ENCODE assay signal across 8 cellular contexts in the genomic region with DNA sequence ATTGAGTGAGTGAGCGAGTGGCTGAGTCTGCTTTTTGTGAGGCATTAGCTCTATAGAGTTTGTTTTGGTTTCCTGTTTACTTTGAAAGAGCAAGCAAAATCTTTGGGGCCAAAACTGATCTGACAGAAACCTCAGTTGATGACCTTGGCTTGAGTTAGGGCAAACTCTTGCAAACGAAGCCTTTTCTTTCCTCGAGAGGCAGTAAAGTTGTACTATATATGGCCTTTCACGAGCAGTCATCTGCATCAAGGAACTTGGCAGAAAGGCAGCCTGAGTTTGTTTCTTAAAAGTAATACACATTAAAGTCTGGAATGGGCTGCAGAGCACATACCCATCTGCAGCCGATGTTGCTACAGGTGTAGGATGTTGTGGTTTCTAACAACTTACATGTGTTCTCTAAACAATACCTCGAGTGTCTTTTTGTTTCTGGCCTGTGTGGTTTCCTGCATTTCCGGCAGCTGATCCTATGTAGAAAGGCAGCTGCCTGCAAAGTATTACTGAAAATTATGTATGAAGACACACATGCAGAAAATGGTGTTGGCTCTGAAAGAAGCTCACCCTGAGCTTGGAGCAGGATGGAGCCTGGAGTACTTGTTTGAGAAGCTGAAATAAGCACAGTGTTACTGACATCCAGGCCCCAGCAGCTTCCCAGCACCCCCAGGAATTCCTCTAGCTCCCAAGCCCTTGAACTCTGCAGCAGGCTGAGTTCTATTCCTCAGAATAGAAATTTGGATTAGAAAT.
DNase-seq lines count a peak whose midpoint lies in the region; ATAC-seq and TF ChIP-seq lines count a peak whose summit lies in the region.

No MANE protein-coding gene starts in this region.

- H3K9ac ChIP-seq in neural progenitor cell (no peak overlapping the region), colonic mucosa (ENCODE audit: low read depth in 2 of 2, low read length in 2 of 2) (no peak overlapping the region)

- TF ChIP-seq CTCF in transverse colon (IDR thresholded peaks at IDR 0.05) (no peak), neural progenitor cell (IDR thresholded peaks at IDR 0.05) (no peak), colonic mucosa (IDR thresholded peaks at IDR 0.05) (no peak)

- no peak overlapping the region for H3K4me3 ChIP-seq in transverse colon
- H3K4me3 ChIP-seq in neural progenitor cell = no peak overlapping the region
- no peak overlapping the region for H3K4me3 ChIP-seq in colonic mucosa

- no peaks in the 10 kb centered on the region for H3K79me2 ChIP-seq in neural progenitor cell (ENCODE audit: low read depth)

- DNase-seq in activated CD8-positive, alpha-beta T cell treated with anti-CD3 and anti-CD28 coated beads, Interleukin-2, amount 10 ng/mL, durations not matched to agents 7 days and 5 days = peak; percentile 80
- peak; percentile 49 for DNase-seq in transverse colon
- no peak for DNase-seq in neural progenitor cell (ENCODE audit: low spot score)
- DNase-seq in colonic mucosa = no peak
- no peak for DNase-seq in stimulated activated CD4-positive, alpha-beta T cell treated with anti-CD3 and anti-CD28 coated beads, Interleukin-4, amount 100 ng/mL, for 1 hour

- H3K4me3 Mint-ChIP-seq in activated CD8-positive, alpha-beta T cell treated with anti-CD3 and anti-CD28 coated beads, Interleukin-2, amount 10 ng/mL, durations not matched to agents 7 days and 5 days = peak overlapping the region; percentile 25
- H3K4me3 Mint-ChIP-seq in neural progenitor cell = no peak overlapping the region

- H3F3A ChIP-seq in neural progenitor cell (ENCODE audit: low read depth) = peaks cover 6% of the 10 kb centered on the region

- peak; percentile 93 for ATAC-seq in GM18498 (IDR thresholded peaks at IDR 0.05; ENCODE audit: unreplicated experiment)
- ATAC-seq in GM21367 (IDR thresholded peaks at IDR 0.05; ENCODE audit: unreplicated experiment) = peak; percentile 86
- peak; percentile 94 for ATAC-seq in HG03520 (IDR thresholded peaks at IDR 0.05; ENCODE audit: unreplicated experiment)
- peak; percentile 94 for ATAC-seq in activated CD8-positive, alpha-beta T cell treated with anti-CD3 and anti-CD28 coated beads, Interleukin-2, amount 10 ng/mL, durations not matched to agents 7 days and 5 days

- no peak overlapping the region for H2AFZ ChIP-seq in neural progenitor cell (replicated peaks)

- H3K36me3 Mint-ChIP-seq in activated CD8-positive, alpha-beta T cell treated with anti-CD3 and anti-CD28 coated beads, Interleukin-2, amount 10 ng/mL, durations not matched to agents 7 days and 5 days (ENCODE audit: low read depth) = peaks cover 17% of the 10 kb centered on the region
- H3K36me3 Mint-ChIP-seq in neural progenitor cell = no peaks in the 10 kb centered on the region

- H3K27ac ChIP-seq in transverse colon (peak overlapping the region in 1 of 4 donors; percentile 51), neural progenitor cell (no peak overlapping the region), colonic mucosa (no peak overlapping the region)

- no peak overlapping the region for H3K27ac Mint-ChIP-seq in activated CD8-positive, alpha-beta T cell treated with anti-CD3 and anti-CD28 coated beads, Interleukin-2, amount 10 ng/mL, durations not matched to agents 7 days and 5 days
- H3K27ac Mint-ChIP-seq in neural progenitor cell = no peak overlapping the region

- H3K36me3 ChIP-seq in transverse colon = no peaks in the 10 kb centered on the region
- no peaks in the 10 kb centered on the region for H3K36me3 ChIP-seq in neural progenitor cell
- H3K36me3 ChIP-seq in colonic mucosa = no peaks in the 10 kb centered on the region

- H3K27me3 Mint-ChIP-seq in activated CD8-positive, alpha-beta T cell treated with anti-CD3 and anti-CD28 coated beads, Interleukin-2, amount 10 ng/mL, durations not matched to agents 7 days and 5 days (ENCODE audit: low read depth) = peaks cover 54% of the 10 kb centered on the region
- peaks cover 6% of the 10 kb centered on the region for H3K27me3 Mint-ChIP-seq in neural progenitor cell (ENCODE audit: insufficient read depth, low read depth)

- H3K4me1 ChIP-seq in transverse colon = peaks cover 0 to 11% (median 4%) of the 10 kb centered on the region in 4 donors
- peaks cover 6% of the 10 kb centered on the region for H3K4me1 ChIP-seq in neural progenitor cell
- no peaks in the 10 kb centered on the region for H3K4me1 ChIP-seq in colonic mucosa

- peaks cover 26% of the 10 kb centered on the region for H3K9me3 Mint-ChIP-seq in activated CD8-positive, alpha-beta T cell treated with anti-CD3 and anti-CD28 coated beads, Interleukin-2, amount 10 ng/mL, durations not matched to agents 7 days and 5 days (ENCODE audit: insufficient read depth)
- H3K9me3 Mint-ChIP-seq in neural progenitor cell = peaks cover 23% of the 10 kb centered on the region

- peaks cover 17% of the 10 kb centered on the region for H3K4me1 Mint-ChIP-seq in activated CD8-positive, alpha-beta T cell treated with anti-CD3 and anti-CD28 coated beads, Interleukin-2, amount 10 ng/mL, durations not matched to agents 7 days and 5 days (ENCODE audit: low read depth)
- no peaks in the 10 kb centered on the region for H3K4me1 Mint-ChIP-seq in neural progenitor cell

- intact Hi-C loops in transverse colon (cut with DNase I; ENCODE audit: low total_unique reads) (no loop called here), colonic mucosa (cut with DNase I) (no loop called here)

- in situ Hi-C loops in transverse colon (cut with MboI; ENCODE audit: low pct_ligation_motif_present in 1 of 4, low pct_unique_long_range_greater_than_20kb in 1 of 4, low sequenced_read_pairs in 3 of 4) = no loop called here

- 22 to 32% methylated on average over 4 to 7 of the region's 7 CpGs for WGBS in transverse colon (ENCODE audit: low coverage in 1 of 2), 2 donors

- H4K20me1 ChIP-seq in neural progenitor cell (ENCODE audit: low read depth) = no peaks in the 10 kb centered on the region

- TF ChIP-seq POLR2A in transverse colon (IDR thresholded peaks at IDR 0.05) = no peak

- no peak overlapping the region for H3K4me2 ChIP-seq in neural progenitor cell

- H3K9me3 ChIP-seq in transverse colon (peaks cover 13% of the 10 kb centered on the region in 2 donors), neural progenitor cell (ENCODE audit: low read depth) (peaks cover 11% of the 10 kb centered on the region), colonic mucosa (no peaks in the 10 kb centered on the region)

- CTCF ChIA-PET in activated CD8-positive, alpha-beta T cell treated with anti-CD3 and anti-CD28 coated beads, Interleukin-2, amount 10 ng/mL, durations not matched to agents 7 days and 5 days (lab: Charles Lee) = interaction anchor here (1.0 kb wide), 1 partner anchor 223 kb away, joined by 3 read pairs; no protein-coding TSS in a partner anchor

- H3K27me3 ChIP-seq in transverse colon (peaks cover 19% of the 10 kb centered on the region), neural progenitor cell (no peaks in the 10 kb centered on the region), colonic mucosa (peaks cover 6% of the 10 kb centered on the region)

- TF ChIP-seq EP300 in transverse colon (IDR thresholded peaks at IDR 0.05; ENCODE audit: low read depth) = no peak

- POLR2A ChIA-PET in activated CD8-positive, alpha-beta T cell treated with anti-CD3 and anti-CD28 coated beads, Interleukin-2, amount 10 ng/mL, durations not matched to agents 7 days and 5 days (lab: Charles Lee) = no interaction called here

Comparison
In these comparisons a context has a peak if more than half of its experiments do, and no peak if none do; other contexts are left out.
1. DNase-seq: peak in activated CD8-positive, alpha-beta T cell treated with anti-CD3 and anti-CD28 coated beads, Interleukin-2, amount 10 ng/mL, durations not matched to agents 7 days and 5 days (single experiment) and transverse colon (single experiment); none in neural progenitor cell (single experiment), colonic mucosa (single experiment) and stimulated activated CD4-positive, alpha-beta T cell treated with anti-CD3 and anti-CD28 coated beads, Interleukin-4, amount 100 ng/mL, for 1 hour (single experiment).
2. Peak in every context shown above with its lines, with median percentiles within 50 percentile points of each other: ATAC-seq.